Comparison of ENCODE assay signal across 10 cellular contexts in the genomic region with DNA sequence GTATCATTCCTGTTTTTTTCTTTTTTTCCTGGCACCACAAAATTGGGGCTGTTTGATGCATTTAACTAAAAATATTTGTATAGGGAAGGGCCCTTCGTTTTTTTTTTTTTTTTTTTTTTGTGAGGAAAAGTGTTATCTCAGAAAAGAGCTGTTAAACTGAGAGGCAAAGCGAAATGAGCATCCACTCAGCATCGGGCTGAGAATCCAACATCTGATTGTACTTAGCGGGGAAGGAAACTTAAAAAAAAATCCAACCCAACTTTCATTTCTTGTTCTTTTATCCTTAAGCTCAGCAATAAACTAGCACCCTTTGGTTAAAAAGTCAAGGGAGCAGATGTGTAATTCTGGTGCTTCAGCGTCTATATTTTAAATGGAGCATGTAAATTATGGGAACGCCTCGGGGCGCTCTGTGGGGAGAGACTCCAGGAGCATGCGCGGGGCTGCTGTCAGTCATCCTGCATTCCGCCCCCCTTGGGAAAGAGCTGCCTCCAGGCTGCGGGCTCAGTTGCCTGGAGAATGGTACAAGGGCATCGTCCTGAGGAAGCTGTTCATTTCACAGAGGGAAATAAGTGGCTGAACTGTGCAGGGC. TPM values are rescaled to one million over a fixed set of nuclear protein-coding genes. Genes with fewer than 3 reads are reported as not detected.
DNase-seq lines count a peak whose midpoint lies in the region; ATAC-seq, FAIRE-seq and TF ChIP-seq lines count a peak whose summit lies in the region.
"Had no signal": no experiment of that assay in that cellular context is flagged by ENCODE, and none has a peak within 500 bp of the region (broad histone marks: within the 10 kb centered on the region; RNA-seq: fewer than 3 reads in every experiment).

No MANE protein-coding gene starts in this region.

- CTCF ChIA-PET in CD4-positive, alpha-beta T cell (lab: Charles Lee): no interaction called here
- CTCF ChIA-PET in activated naive CD4-positive, alpha-beta T cell treated with anti-CD3 and anti-CD28 coated beads, Interleukin-2, amount 10 ng/mL, durations not matched to agents 7 days and 5 days (lab: Charles Lee): no interaction called here

- H3K4me1 ChIP-seq in adipocyte (ENCODE audit: control insufficient read depth, insufficient read depth, low read length) (peaks cover 6% of the 10 kb centered on the region), kidney (ENCODE audit: control insufficient read depth in 1 of 2, insufficient read depth in 1 of 2, low read depth in 1 of 2, low read length in 2 of 2) (peaks cover 0 to 2% of the 10 kb centered on the region in 2 donors), tibial artery (peaks cover 0 to 7% (median 0%) of the 10 kb centered on the region in 4 donors)

- no peaks in the 10 kb centered on the region for H3K36me3 ChIP-seq in adipocyte (ENCODE audit: control insufficient read depth, insufficient read depth, low read length, severe bottlenecking)
- H3K36me3 ChIP-seq in kidney (ENCODE audit: control insufficient read depth in 1 of 2, insufficient read depth in 2 of 2, low read length in 2 of 2): no peaks in the 10 kb centered on the region
- no peaks in the 10 kb centered on the region for H3K36me3 ChIP-seq in tibial artery

- no peak overlapping the region for H3K4me3 Mint-ChIP-seq in CD4-positive, alpha-beta T cell
- no peak overlapping the region for H3K4me3 Mint-ChIP-seq in activated naive CD4-positive, alpha-beta T cell treated with anti-CD3 and anti-CD28 coated beads, Interleukin-2, amount 10 ng/mL, durations not matched to agents 7 days and 5 days
- H3K4me3 Mint-ChIP-seq: memory B cell had no signal

- POLR2A ChIA-PET in CD4-positive, alpha-beta T cell (lab: Charles Lee): no interaction called here

- no peaks in the 10 kb centered on the region for H3K36me3 Mint-ChIP-seq in CD4-positive, alpha-beta T cell (ENCODE audit: low read depth)
- H3K36me3 Mint-ChIP-seq in activated naive CD4-positive, alpha-beta T cell treated with anti-CD3 and anti-CD28 coated beads, Interleukin-2, amount 10 ng/mL, durations not matched to agents 7 days and 5 days: no peaks in the 10 kb centered on the region
- H3K36me3 Mint-ChIP-seq: memory B cell had no signal

- no peak overlapping the region for H3K27ac Mint-ChIP-seq in CD4-positive, alpha-beta T cell
- H3K27ac Mint-ChIP-seq in activated naive CD4-positive, alpha-beta T cell treated with anti-CD3 and anti-CD28 coated beads, Interleukin-2, amount 10 ng/mL, durations not matched to agents 7 days and 5 days: no peak overlapping the region
- H3K27ac Mint-ChIP-seq: memory B cell had no signal

- FAIRE-seq in kidney (lab: Jason Lieb, UNC): no peak

- H3K9ac ChIP-seq in adipocyte (ENCODE audit: low read length) (peak overlapping the region; percentile 50), kidney (ENCODE audit: low read length in 2 of 2) (no peak overlapping the region)

- H3K27me3 Mint-ChIP-seq in CD4-positive, alpha-beta T cell: peaks cover 21% of the 10 kb centered on the region
- H3K27me3 Mint-ChIP-seq in activated naive CD4-positive, alpha-beta T cell treated with anti-CD3 and anti-CD28 coated beads, Interleukin-2, amount 10 ng/mL, durations not matched to agents 7 days and 5 days: peaks cover 15% of the 10 kb centered on the region

- ATAC-seq in CD4-positive, alpha-beta T cell (ENCODE audit: poor library complexity): no peak

- DNase-seq in NCI-H1436 (lab: John Stamatoyannopoulos, UW): peak; percentile 2
- no peak for DNase-seq in NCI-H1436 treated with DMSO at 0.1 percent for 48 hours (lab: John Stamatoyannopoulos, UW)
- DNase-seq in adipocyte (ENCODE audit: low read depth): peak; percentile 13
- DNase-seq in kidney: peak; percentile 68
- peak in 1 of 2 donors; percentile 24 for DNase-seq in tibial artery
- no peak for DNase-seq in CD4-positive, alpha-beta T cell
- DNase-seq in NOMO-1 treated with dmso at 0.1 percent for 144 hours (lab: John Stamatoyannopoulos, UW; ENCODE audit: unreplicated experiment): no peak
- DNase-seq in activated naive CD4-positive, alpha-beta T cell treated with anti-CD3 and anti-CD28 coated beads, Interleukin-2, amount 10 ng/mL, durations not matched to agents 7 days and 5 days: no peak
- DNase-seq: activated gamma-delta T cell had no signal

- H3K4me3 ChIP-seq in adipocyte (ENCODE audit: low read length) (peak overlapping the region; percentile 81), kidney (ENCODE audit: low read length in 2 of 2) (no peak overlapping the region), tibial artery (peak overlapping the region; percentile 22 to 30)

- H3K9me3 Mint-ChIP-seq in CD4-positive, alpha-beta T cell: no peaks in the 10 kb centered on the region
- no peaks in the 10 kb centered on the region for H3K9me3 Mint-ChIP-seq in activated naive CD4-positive, alpha-beta T cell treated with anti-CD3 and anti-CD28 coated beads, Interleukin-2, amount 10 ng/mL, durations not matched to agents 7 days and 5 days
- H3K9me3 Mint-ChIP-seq: memory B cell had no signal

- H3K27me3 ChIP-seq in adipocyte (replicated peaks; ENCODE audit: control insufficient read depth, insufficient read depth, low read length): no peaks in the 10 kb centered on the region
- peaks cover 0 to 3% of the 10 kb centered on the region in 2 donors for H3K27me3 ChIP-seq in tibial artery
- H3K27me3 ChIP-seq in CD4-positive, alpha-beta T cell (ENCODE audit: control insufficient read depth, insufficient read depth, low read length): peaks cover 3% of the 10 kb centered on the region

- no peaks in the 10 kb centered on the region for H3K9me3 ChIP-seq in adipocyte (ENCODE audit: control insufficient read depth, low read length)
- no peaks in the 10 kb centered on the region for H3K9me3 ChIP-seq in kidney (ENCODE audit: control insufficient read depth in 1 of 2, low read length in 2 of 2)
- no peaks in the 10 kb centered on the region for H3K9me3 ChIP-seq in tibial artery
- no peaks in the 10 kb centered on the region for H3K9me3 ChIP-seq in CD4-positive, alpha-beta T cell (ENCODE audit: control insufficient read depth, low read length)

- intact Hi-C loops in kidney (cut with DNase I): no loop called here
- intact Hi-C loops in tibial artery (cut with DNase I; ENCODE audit: low total_unique reads): no loop called here
- intact Hi-C loops in CD4-positive, alpha-beta T cell (cut with DNase I, micrococcal nuclease): no loop called here

- H3K4me1 Mint-ChIP-seq in CD4-positive, alpha-beta T cell (ENCODE audit: low read depth): no peaks in the 10 kb centered on the region
- no peaks in the 10 kb centered on the region for H3K4me1 Mint-ChIP-seq in activated naive CD4-positive, alpha-beta T cell treated with anti-CD3 and anti-CD28 coated beads, Interleukin-2, amount 10 ng/mL, durations not matched to agents 7 days and 5 days

- TF ChIP-seq CTCF in kidney (IDR thresholded peaks at IDR 0.05; ENCODE audit: borderline replicate concordance, extremely low read depth, insufficient read depth): no peak
- no peak for TF ChIP-seq CTCF in tibial artery (IDR thresholded peaks at IDR 0.05)
- TF ChIP-seq CTCF in CD4-positive, alpha-beta T cell (IDR thresholded peaks at IDR 0.05): no peak

- H3K27ac ChIP-seq in kidney (ENCODE audit: low read depth in 2 of 2, low read length in 2 of 2) (no peak overlapping the region), tibial artery (no peak overlapping the region)
- H3K27ac ChIP-seq in CD4-positive, alpha-beta T cell (ENCODE audit: low read depth, low read length): no peak overlapping the region

RNA-seq across cellular contexts. Expression of a gene that starts 33.3 kb away (rescaled TPM):
- 9.3 TPM for total RNA-seq in kidney
- 38.3 TPM for polyA plus RNA-seq in kidney (ENCODE audit: insufficient read depth, low read depth, low replicate concordance)
- not detected for total RNA-seq in CD4-positive, alpha-beta T cell

Comparison
In these comparisons a context has a peak if more than half of its experiments do, and no peak if none do; other contexts are left out.
1. DNase-seq: peak in NCI-H1436 (single experiment), adipocyte (single experiment) and kidney (single experiment); none in NCI-H1436 treated with DMSO at 0.1 percent for 48 hours (single experiment), CD4-positive, alpha-beta T cell (0 of 10), NOMO-1 treated with dmso at 0.1 percent for 144 hours (single experiment) and activated naive CD4-positive, alpha-beta T cell treated with anti-CD3 and anti-CD28 coated beads, Interleukin-2, amount 10 ng/mL, durations not matched to agents 7 days and 5 days (single experiment).
2. H3K4me3 ChIP-seq: peak in adipocyte (single experiment) and tibial artery (2 of 2); none in kidney (0 of 2).
3. RNA of a gene that starts 33.3 kb away (total RNA-seq): 9.3 TPM in kidney (single experiment); not detected in CD4-positive, alpha-beta T cell; every median in the first group is over 10 times any median in the second.